In the genomic region with DNA sequence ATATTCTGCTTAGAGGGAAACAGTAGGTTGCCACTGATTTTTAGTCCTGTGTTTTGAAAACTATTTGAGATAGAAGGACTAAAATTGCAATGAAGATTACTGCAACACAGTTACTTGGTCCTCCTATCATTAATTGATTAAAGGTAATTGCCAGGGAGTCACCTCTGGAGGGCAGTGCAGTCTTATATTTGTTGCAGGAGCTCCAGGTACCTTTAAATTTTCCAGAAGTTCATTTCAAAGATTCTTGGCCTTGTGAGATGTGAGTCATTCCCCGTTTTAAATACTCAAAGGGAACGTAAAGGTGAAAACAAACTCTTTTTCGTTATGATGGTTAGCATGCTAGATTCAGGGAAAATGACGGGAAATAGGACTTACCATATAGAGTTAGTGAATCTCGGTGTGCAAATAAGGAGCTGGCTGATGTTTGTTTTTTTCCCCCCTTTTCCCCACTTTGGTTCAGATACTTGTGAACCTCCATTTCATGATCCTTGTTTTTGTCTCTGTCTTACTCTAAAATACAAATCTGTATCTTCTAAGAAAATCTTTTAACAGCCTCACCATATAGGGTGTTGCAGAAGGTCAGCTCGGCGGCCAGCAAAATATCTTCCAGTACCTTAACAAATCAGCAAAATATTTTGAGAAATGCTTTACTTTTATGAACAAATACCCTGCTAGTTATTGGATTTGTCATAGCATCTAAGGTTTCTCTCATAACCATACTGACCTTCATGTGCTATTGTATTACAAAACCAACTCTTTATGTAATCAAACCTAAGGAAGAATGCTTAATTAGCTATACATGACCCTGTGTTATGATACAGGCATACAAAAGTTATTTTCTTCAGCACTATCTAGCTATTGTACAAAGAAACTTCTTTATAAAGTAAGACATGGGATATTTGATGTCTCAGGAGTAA, we compare ENCODE assay signal across 8 cellular contexts.
DNase-seq lines count a peak whose midpoint lies in the region; ATAC-seq and TF ChIP-seq lines count a peak whose summit lies in the region.

No MANE protein-coding gene starts in this region.

- H3K27me3 ChIP-seq in SU-DHL-6 (ENCODE audit: low read length) (no peaks in the 10 kb centered on the region), vagina (no peaks in the 10 kb centered on the region)

- no peaks in the 10 kb centered on the region for H3K36me3 Mint-ChIP-seq in activated CD4-positive, alpha-beta T cell treated with anti-CD3 and anti-CD28 coated beads for 36 hours (ENCODE audit: low read depth)

- intact Hi-C loops in activated CD4-positive, alpha-beta T cell treated with anti-CD3 and anti-CD28 coated beads for 36 hours (cut with DNase I, micrococcal nuclease) = loop anchor here (1.0 to 10.0 kb wide), 7 partner anchors 222 to 1312 kb away; no protein-coding TSS in a partner anchor
- intact Hi-C loops in vagina (cut with DNase I) = no loop called here

- H3K4me1 ChIP-seq in HEK293 (ENCODE audit: control insufficient read depth, insufficient read depth, low read length) (peaks cover 2% of the 10 kb centered on the region; the same call in 1 of the 2 replicates), vagina (no peaks in the 10 kb centered on the region)

- ATAC-seq in activated CD4-positive, alpha-beta T cell treated with anti-CD3 and anti-CD28 coated beads for 36 hours = no peak
- ATAC-seq in omental fat pad (ENCODE audit: low FRiP score) = peak; percentile 70

- no peak for TF ChIP-seq POLR2A in vagina (IDR thresholded peaks at IDR 0.05)

- H3K27ac Mint-ChIP-seq in activated CD4-positive, alpha-beta T cell treated with anti-CD3 and anti-CD28 coated beads for 36 hours = no peak overlapping the region

- H3K79me2 ChIP-seq in SU-DHL-6 (ENCODE audit: insufficient read depth, low read length) = no peaks in the 10 kb centered on the region

- H3K9me3 ChIP-seq in HEK293 (ENCODE audit: control insufficient read depth, insufficient read depth, low read depth, low read length) (no peaks in the 10 kb centered on the region), SU-DHL-6 (ENCODE audit: insufficient read depth, low read length) (no peaks in the 10 kb centered on the region), vagina (no peaks in the 10 kb centered on the region)

- TF ChIP-seq CTCF in HEK293 (tag by site-specific recombination; IDR thresholded peaks at IDR 0.05) = no peak
- TF ChIP-seq CTCF in SU-DHL-6 (IDR thresholded peaks at IDR 0.05; ENCODE audit: insufficient read depth, low read length, poor library complexity, severe bottlenecking) = peak; percentile 39
- TF ChIP-seq CTCF in omental fat pad (IDR thresholded peaks at IDR 0.05) = peak in 1 of 3 donors; percentile 8
- peak in 1 of 3 experiments; percentile 27 for TF ChIP-seq CTCF in vagina (IDR thresholded peaks at IDR 0.05)

- no peaks in the 10 kb centered on the region for H3K9me2 ChIP-seq in SU-DHL-6 (replicated peaks; ENCODE audit: insufficient read depth, low read length)

- CTCF ChIA-PET in activated CD4-positive, alpha-beta T cell treated with anti-CD3 and anti-CD28 coated beads for 36 hours (lab: Charles Lee) = interaction anchor here (0.6 to 3.5 kb wide), 25 partner anchors 9 to 1564 kb away, joined by 3 to 12 read pairs (median 3); no protein-coding TSS in a partner anchor
- CTCF ChIA-PET in HEK293 (lab: Yijun Ruan, JAX) = interaction anchor here (0.5 to 3.8 kb wide), 45 partner anchors 8 to 1123 kb away, joined by 3 to 36 read pairs (median 4); partner anchors contain the start of gene HDAC9

- POLR2A ChIA-PET in activated CD4-positive, alpha-beta T cell treated with anti-CD3 and anti-CD28 coated beads for 36 hours (lab: Charles Lee) = no interaction called here
- POLR2A ChIA-PET in HEK293 (lab: Yijun Ruan, JAX) = interaction anchor here (0.6 kb wide), 2 partner anchors 748 to 765 kb away, joined by 3 to 12 read pairs; partner anchors contain the start of gene TWIST1

- H2AFZ ChIP-seq in SU-DHL-6 (ENCODE audit: low read depth, low read length, severe bottlenecking) = no peak overlapping the region

- H3K27ac ChIP-seq in HEK293 (ENCODE audit: extremely low read depth, low read depth, low read length) (no peak overlapping the region), SU-DHL-6 (ENCODE audit: low read depth, low read length) (no peak overlapping the region), vagina (no peak overlapping the region)

- no peaks in the 10 kb centered on the region for H3K9me3 Mint-ChIP-seq in activated CD4-positive, alpha-beta T cell treated with anti-CD3 and anti-CD28 coated beads for 36 hours (ENCODE audit: low read depth)

- H3K9ac ChIP-seq in SU-DHL-6 (ENCODE audit: low read length) = no peak overlapping the region

- H3K36me3 ChIP-seq in HEK293 (ENCODE audit: control insufficient read depth in 2 of 2, insufficient read depth in 1 of 2, low read length in 2 of 2) (no peaks in the 10 kb centered on the region), SU-DHL-6 (ENCODE audit: low read length) (no peaks in the 10 kb centered on the region), vagina (no peaks in the 10 kb centered on the region)

- H3K4me2 ChIP-seq in SU-DHL-6 (ENCODE audit: low read depth, low read length, poor library complexity, severe bottlenecking) = no peak overlapping the region

- DNase-seq in activated CD4-positive, alpha-beta T cell treated with anti-CD3 and anti-CD28 coated beads for 36 hours = peak; percentile 51
- DNase-seq in activated CD4-positive, alpha-beta T cell treated with anti-CD3 and anti-CD28 coated beads, Interleukin-2, amount 50 U/mL, for 4 hours = no peak
- DNase-seq in NCI-H1048 (lab: John Stamatoyannopoulos, UW) (peak; percentile 31), fibroblast of peridontal ligament (ENCODE audit: extremely low read depth) (peak; percentile 85), omental fat pad (ENCODE audit: low spot score) (no peak), vagina (ENCODE audit: extremely low spot score in 2 of 2) (no peak)

- no peak overlapping the region for H3K4me3 ChIP-seq in HEK293 (ENCODE audit: low read depth, low read length)
- no peak overlapping the region for H3K4me3 ChIP-seq in SU-DHL-6 (ENCODE audit: insufficient read depth, low read length, poor library complexity, severe bottlenecking)
- no peak overlapping the region for H3K4me3 ChIP-seq in vagina

- H3K4me1 Mint-ChIP-seq in activated CD4-positive, alpha-beta T cell treated with anti-CD3 and anti-CD28 coated beads for 36 hours = no peaks in the 10 kb centered on the region

- no peaks in the 10 kb centered on the region for H4K20me1 ChIP-seq in SU-DHL-6 (ENCODE audit: low read depth, low read length)

- H3F3A ChIP-seq in SU-DHL-6 (ENCODE audit: insufficient read depth) = no peaks in the 10 kb centered on the region

- no peak overlapping the region for H3K4me3 Mint-ChIP-seq in activated CD4-positive, alpha-beta T cell treated with anti-CD3 and anti-CD28 coated beads for 36 hours

- no peaks in the 10 kb centered on the region for H3K27me3 Mint-ChIP-seq in activated CD4-positive, alpha-beta T cell treated with anti-CD3 and anti-CD28 coated beads for 36 hours

TF ChIP-seq in HEK293, 187 proteins besides CTCF, POLR2A, EP300 and RAD21 (continues in another document):
- TF ChIP-seq ZNF654 (tag by site-specific recombination; IDR thresholded peaks at IDR 0.05; ENCODE audit: low read depth) (peak; percentile 64), ZNF157 (tag by site-specific recombination; IDR thresholded peaks at IDR 0.05) (no peak), ZNF777 (tag by site-specific recombination; IDR thresholded peaks at IDR 0.05; ENCODE audit: borderline replicate concordance) (no peak), ZNF404 (tag by site-specific recombination; IDR thresholded peaks at IDR 0.05) (no peak), ZNF580 (tag by site-specific recombination; IDR thresholded peaks at IDR 0.05) (no peak), ZNF416 (tag by site-specific recombination; IDR thresholded peaks at IDR 0.05) (no peak), ZNF280D (tag by site-specific recombination; IDR thresholded peaks at IDR 0.05) (no peak), ZNF660 (tag by site-specific recombination; IDR thresholded peaks at IDR 0.05) (0 out of 2 replicates have a peak, but pooled peaks have one; percentile 20), PRDM1 (tag by site-specific recombination; IDR thresholded peaks at IDR 0.05) (peak; percentile 43; the same call in 1 of the 2 replicates), MEIS1 (CRISPR knock-in tag; IDR thresholded peaks at IDR 0.05; ENCODE audit: borderline replicate concordance) (no peak), EGR2 (tag by site-specific recombination; IDR thresholded peaks at IDR 0.05; ENCODE audit: low read depth) (no peak), ZNF169 (tag by site-specific recombination; IDR thresholded peaks at IDR 0.05) (no peak), WT1 (tag by site-specific recombination; IDR thresholded peaks at IDR 0.05) (no peak), ZNF311 (tag by site-specific recombination; IDR thresholded peaks at IDR 0.05; ENCODE audit: borderline replicate concordance) (no peak)

Comparison
In these comparisons a context has a peak if more than half of its experiments do, and no peak if none do; other contexts are left out.
1. DNase-seq: peak in activated CD4-positive, alpha-beta T cell treated with anti-CD3 and anti-CD28 coated beads for 36 hours (single experiment), NCI-H1048 (single experiment) and fibroblast of peridontal ligament (single experiment); none in activated CD4-positive, alpha-beta T cell treated with anti-CD3 and anti-CD28 coated beads, Interleukin-2, amount 50 U/mL, for 4 hours (0 of 2), omental fat pad (single experiment) and vagina (0 of 2).